ENCODE assay signal across 1 cellular context in genomic region chr5:171309276-171309525, GRCh38.
TF ChIP-seq lines count a peak whose summit lies in the region.

No MANE protein-coding gene starts in this region.

TF ChIP-seq in HEK293, 187 proteins besides CTCF, POLR2A, EP300 and RAD21 (continued from another document):
- TF ChIP-seq ZNF138 (tag by site-specific recombination; IDR thresholded peaks at IDR 0.05; ENCODE audit: borderline replicate concordance) = no peak
- TF ChIP-seq ZNF404 (tag by site-specific recombination; IDR thresholded peaks at IDR 0.05) = no peak
- no peak for TF ChIP-seq ZNF214 (tag by site-specific recombination; IDR thresholded peaks at IDR 0.05; ENCODE audit: borderline replicate concordance)
- no peak for TF ChIP-seq ZNF654 (tag by site-specific recombination; IDR thresholded peaks at IDR 0.05; ENCODE audit: low read depth)
- TF ChIP-seq ZNF423 (tag by site-specific recombination; IDR thresholded peaks at IDR 0.05) = peak; percentile 45; the same call in 1 of the 2 replicates
- no peak for TF ChIP-seq ZNF558 (tag by site-specific recombination; IDR thresholded peaks at IDR 0.05)
- TF ChIP-seq SP3 (tag by site-specific recombination; IDR thresholded peaks at IDR 0.05) = 0 out of 2 replicates have a peak, but pooled peaks have one; percentile 9
- no peak for TF ChIP-seq AEBP2 (tag by site-specific recombination; IDR thresholded peaks at IDR 0.05; ENCODE audit: borderline replicate concordance)
- no peak for TF ChIP-seq GLI4 (tag by site-specific recombination; IDR thresholded peaks at IDR 0.05)
- no peak for TF ChIP-seq TSHZ1 (tag by site-specific recombination; IDR thresholded peaks at IDR 0.05; ENCODE audit: borderline replicate concordance)
- TF ChIP-seq ZSCAN30 (tag by site-specific recombination; IDR thresholded peaks at IDR 0.05) = peak; percentile 22; the same call in 1 of the 2 replicates
- TF ChIP-seq ZNF2 (tag by site-specific recombination; IDR thresholded peaks at IDR 0.05) = no peak
- no peak for TF ChIP-seq ZNF658 (tag by site-specific recombination; IDR thresholded peaks at IDR 0.05)
- no peak for TF ChIP-seq ZNF501 (tag by site-specific recombination; IDR thresholded peaks at IDR 0.05)
- TF ChIP-seq ZNF623 (tag by site-specific recombination; IDR thresholded peaks at IDR 0.05) = no peak
- no peak for TF ChIP-seq ZFHX2 (tag by site-specific recombination; conservative IDR thresholded peaks at IDR 0.05)
- TF ChIP-seq ZNF132 (tag by site-specific recombination; IDR thresholded peaks at IDR 0.05; ENCODE audit: borderline replicate concordance) = no peak
- no peak for TF ChIP-seq ZNF513 (tag by site-specific recombination; IDR thresholded peaks at IDR 0.05)
- TF ChIP-seq ATF2 (tag by site-specific recombination; IDR thresholded peaks at IDR 0.05; ENCODE audit: low read depth) = no peak
- TF ChIP-seq ZBTB8A (tag by site-specific recombination; IDR thresholded peaks at IDR 0.05) = peak; percentile 84; the same call in 1 of the 2 replicates
- no peak for TF ChIP-seq ZNF830 (tag by site-specific recombination; IDR thresholded peaks at IDR 0.05; ENCODE audit: low read depth)
- no peak for TF ChIP-seq ZNF561 (tag by site-specific recombination; IDR thresholded peaks at IDR 0.05; ENCODE audit: borderline replicate concordance)
- no peak for TF ChIP-seq KLF7 (tag by site-specific recombination; IDR thresholded peaks at IDR 0.05; ENCODE audit: borderline replicate concordance)
- no peak for TF ChIP-seq ZSCAN23 (tag by site-specific recombination; IDR thresholded peaks at IDR 0.05)
- no peak for TF ChIP-seq ZNF391 (tag by site-specific recombination; IDR thresholded peaks at IDR 0.05; ENCODE audit: borderline replicate concordance, low read depth)
